In the genomic region with DNA sequence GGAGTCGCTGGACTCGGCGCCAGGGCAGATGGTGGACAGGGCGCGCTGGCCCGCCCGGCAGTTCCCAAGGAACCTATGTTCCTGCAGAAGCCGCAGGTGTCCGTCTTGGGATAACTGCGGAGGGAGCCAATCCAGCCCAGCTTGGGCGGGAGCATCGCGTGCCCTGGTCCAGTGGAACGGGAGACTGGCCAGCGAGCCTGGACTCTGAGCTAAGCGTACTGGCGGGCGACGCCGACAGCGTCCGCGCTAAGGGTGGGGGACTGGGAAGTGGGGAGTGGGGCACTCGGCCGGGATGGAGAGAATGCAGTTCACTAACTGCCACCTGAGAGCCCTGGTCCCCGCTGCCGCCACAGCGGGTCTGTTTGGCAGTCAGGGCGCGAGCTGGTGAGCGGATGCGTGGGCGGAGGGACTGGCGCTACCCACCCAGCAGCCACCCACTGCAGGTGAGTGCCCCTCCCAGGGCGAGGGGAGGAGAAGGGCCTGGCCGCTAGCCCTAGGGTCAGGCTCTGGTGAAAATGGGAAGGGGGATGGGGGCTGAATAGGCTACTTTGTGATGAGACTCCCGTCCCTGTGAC, we compare ENCODE assay signal across 8 cellular contexts. TPM values are rescaled to one million over a fixed set of nuclear protein-coding genes. Genes with fewer than 3 reads are reported as not detected.
DNase-seq lines count a peak whose midpoint lies in the region; ATAC-seq and TF ChIP-seq lines count a peak whose summit lies in the region.

No MANE protein-coding gene starts in this region.

- H3K27me3 Mint-ChIP-seq in activated naive CD4-positive, alpha-beta T cell treated with anti-CD3 and anti-CD28 coated beads, Interleukin-2, amount 10 ng/mL, durations not matched to agents 7 days and 5 days, result peaks cover 78% of the 10 kb centered on the region

- peak overlapping the region; percentile 77 for H3K4me3 Mint-ChIP-seq in activated naive CD4-positive, alpha-beta T cell treated with anti-CD3 and anti-CD28 coated beads, Interleukin-2, amount 10 ng/mL, durations not matched to agents 7 days and 5 days
- H3K4me3 Mint-ChIP-seq in stimulated activated effector memory CD8-positive, alpha-beta T cell treated with anti-CD3 and anti-CD28 coated beads, Interleukin-12 subunit alpha, Interleukin-12 subunit beta, amount 100 ng/mL, for 72 hours, result peak overlapping the region; percentile 91

- in situ Hi-C loops in HAP-1 (cut with MboI; ENCODE audit: low sequenced_read_pairs), result loop anchor here (25.0 kb wide), 1 partner anchor 400 kb away; no protein-coding TSS in a partner anchor

- no peaks in the 10 kb centered on the region for H3K36me3 ChIP-seq in iPS-20b (ENCODE audit: insufficient read depth, low read depth, low read length)
- H3K36me3 ChIP-seq in HAP-1 (replicated peaks), result no peaks in the 10 kb centered on the region

- no peak overlapping the region for H3K9ac ChIP-seq in iPS-20b (ENCODE audit: low read depth, low read length)

- CTCF ChIA-PET in activated naive CD4-positive, alpha-beta T cell treated with anti-CD3 and anti-CD28 coated beads, Interleukin-2, amount 10 ng/mL, durations not matched to agents 7 days and 5 days (lab: Charles Lee), result interaction anchor here (1.0 to 2.2 kb wide), 4 partner anchors 121 to 411 kb away, joined by 3 to 5 read pairs (median 4); no protein-coding TSS in a partner anchor

- no peak for TF ChIP-seq RAD21 in Ishikawa (IDR thresholded peaks at IDR 0.05; ENCODE audit: low read depth)

- no peak for TF ChIP-seq CTCF in foreskin keratinocyte (conservative IDR thresholded peaks at IDR 0.05)

- H3K4me1 Mint-ChIP-seq in activated naive CD4-positive, alpha-beta T cell treated with anti-CD3 and anti-CD28 coated beads, Interleukin-2, amount 10 ng/mL, durations not matched to agents 7 days and 5 days, result peaks cover 30% of the 10 kb centered on the region
- peaks cover 35% of the 10 kb centered on the region for H3K4me1 Mint-ChIP-seq in stimulated activated effector memory CD8-positive, alpha-beta T cell treated with anti-CD3 and anti-CD28 coated beads, Interleukin-12 subunit alpha, Interleukin-12 subunit beta, amount 100 ng/mL, for 72 hours

- H3K4me3 ChIP-seq in iPS-20b (ENCODE audit: low read length), result peak overlapping the region; percentile 60
- no peak overlapping the region for H3K4me3 ChIP-seq in HAP-1

- no peak for ATAC-seq in stimulated activated effector memory CD8-positive, alpha-beta T cell treated with anti-CD3 and anti-CD28 coated beads, Interleukin-12 subunit alpha, Interleukin-12 subunit beta, amount 100 ng/mL, for 72 hours
- ATAC-seq in GM19397 (IDR thresholded peaks at IDR 0.05; ENCODE audit: unreplicated experiment), result no peak
- no peak for ATAC-seq in foreskin keratinocyte

- TF ChIP-seq EP300 in Ishikawa (IDR thresholded peaks at IDR 0.05; ENCODE audit: borderline replicate concordance), result no peak

- H3K9me3 Mint-ChIP-seq in activated naive CD4-positive, alpha-beta T cell treated with anti-CD3 and anti-CD28 coated beads, Interleukin-2, amount 10 ng/mL, durations not matched to agents 7 days and 5 days, result no peaks in the 10 kb centered on the region
- no peaks in the 10 kb centered on the region for H3K9me3 Mint-ChIP-seq in stimulated activated effector memory CD8-positive, alpha-beta T cell treated with anti-CD3 and anti-CD28 coated beads, Interleukin-12 subunit alpha, Interleukin-12 subunit beta, amount 100 ng/mL, for 72 hours

- no peaks in the 10 kb centered on the region for H3K4me1 ChIP-seq in iPS-20b (ENCODE audit: insufficient read depth, low read length)
- no peaks in the 10 kb centered on the region for H3K4me1 ChIP-seq in foreskin keratinocyte
- H3K4me1 ChIP-seq in HAP-1, result peaks cover 5% of the 10 kb centered on the region

- H3K27ac ChIP-seq in iPS-20b (ENCODE audit: low read length) (no peak overlapping the region), foreskin keratinocyte (no peak overlapping the region)

- H3K27ac Mint-ChIP-seq in activated naive CD4-positive, alpha-beta T cell treated with anti-CD3 and anti-CD28 coated beads, Interleukin-2, amount 10 ng/mL, durations not matched to agents 7 days and 5 days, result no peak overlapping the region
- peak overlapping the region; percentile 75 for H3K27ac Mint-ChIP-seq in stimulated activated effector memory CD8-positive, alpha-beta T cell treated with anti-CD3 and anti-CD28 coated beads, Interleukin-12 subunit alpha, Interleukin-12 subunit beta, amount 100 ng/mL, for 72 hours

- H3K9me3 ChIP-seq in iPS-20b (ENCODE audit: insufficient read depth, low read depth, low read length), result no peaks in the 10 kb centered on the region
- H3K9me3 ChIP-seq in HAP-1, result no peaks in the 10 kb centered on the region

- peak; percentile 42 for DNase-seq in activated naive CD4-positive, alpha-beta T cell treated with anti-CD3 and anti-CD28 coated beads, Interleukin-2, amount 10 ng/mL, durations not matched to agents 7 days and 5 days
- peak; percentile 15 to 67 for DNase-seq in stimulated activated effector memory CD8-positive, alpha-beta T cell treated with anti-CD3 and anti-CD28 coated beads, Interleukin-12 subunit alpha, Interleukin-12 subunit beta, amount 100 ng/mL, for 72 hours (ENCODE audit: low spot score in 2 of 2)
- no peak for DNase-seq in foreskin keratinocyte
- DNase-seq in inferior parietal cortex (ENCODE audit: extremely low spot score), result no peak
- DNase-seq in HAP-1 (ENCODE audit: low spot score in 2 of 2), result no peak

- no peaks in the 10 kb centered on the region for H3K36me3 Mint-ChIP-seq in activated naive CD4-positive, alpha-beta T cell treated with anti-CD3 and anti-CD28 coated beads, Interleukin-2, amount 10 ng/mL, durations not matched to agents 7 days and 5 days
- no peaks in the 10 kb centered on the region for H3K36me3 Mint-ChIP-seq in stimulated activated effector memory CD8-positive, alpha-beta T cell treated with anti-CD3 and anti-CD28 coated beads, Interleukin-12 subunit alpha, Interleukin-12 subunit beta, amount 100 ng/mL, for 72 hours

- H3K27me3 ChIP-seq in iPS-20b (ENCODE audit: insufficient read depth, low read length) (peaks cover 79% of the 10 kb centered on the region), foreskin keratinocyte (peaks cover 18% of the 10 kb centered on the region), HAP-1 (ENCODE audit: low read depth) (no peaks in the 10 kb centered on the region)

TF ChIP-seq in Ishikawa, 13 proteins besides CTCF, POLR2A, EP300 and RAD21:
- TF ChIP-seq NFIC (IDR thresholded peaks at IDR 0.05) (no peak), EGR1 (IDR thresholded peaks at IDR 0.05) (peak; percentile 89), MAX (IDR thresholded peaks at IDR 0.05) (0 out of 2 replicates have a peak, but pooled peaks have one; percentile 26)

RNA-seq across cellular contexts. Expression of gene MAMLD1, which starts 1.3 kb away (rescaled TPM):
- 1.1 and 1.3 TPM in 2 replicates for total RNA-seq in foreskin keratinocyte
- 1.1 and 1.2 TPM in 2 replicates for polyA plus RNA-seq in foreskin keratinocyte

Comparison
In these comparisons a context has a peak if more than half of its experiments do, and no peak if none do; other contexts are left out.
1. DNase-seq: peak in activated naive CD4-positive, alpha-beta T cell treated with anti-CD3 and anti-CD28 coated beads, Interleukin-2, amount 10 ng/mL, durations not matched to agents 7 days and 5 days (single experiment) and stimulated activated effector memory CD8-positive, alpha-beta T cell treated with anti-CD3 and anti-CD28 coated beads, Interleukin-12 subunit alpha, Interleukin-12 subunit beta, amount 100 ng/mL, for 72 hours (2 of 2); none in foreskin keratinocyte (0 of 2), inferior parietal cortex (single experiment) and HAP-1 (0 of 2).